In genomic region chr7:714251-714671, GRCh38 we compare ENCODE assay signal across 15 cellular contexts. TPM values are rescaled to one million over a fixed set of nuclear protein-coding genes. Genes with fewer than 3 reads are reported as not detected.
A peak's percentile ranks its signal among the peaks of the same experiment; 100 is the strongest.
DNase-seq lines count a peak whose midpoint lies in the region; ATAC-seq and TF ChIP-seq lines count a peak whose summit lies in the region.
"Had no signal": no experiment of that assay in that cellular context is flagged by ENCODE, and none has a peak within 500 bp of the region (broad histone marks: within the 10 kb centered on the region; RNA-seq: fewer than 3 reads in every experiment).

No MANE protein-coding gene starts in this region.

- peaks cover 13% of the 10 kb centered on the region for H3K36me3 Mint-ChIP-seq in activated T-cell treated with anti-CD3 and anti-CD28 coated beads, Interleukin-2, amount 50 U/mL, for 4 hours (ENCODE audit: insufficient read depth)
- peaks cover 16% of the 10 kb centered on the region for H3K36me3 Mint-ChIP-seq in memory B cell

- WGBS in sigmoid colon, 2 donors: 93 to 94% methylated on average over 13 of the region's 13 CpGs

- intact Hi-C loops in sigmoid colon (cut with DNase I): loop anchor here (5.0 kb wide), 2 partner anchors 42 to 192 kb away; no protein-coding TSS in a partner anchor

- TF ChIP-seq EP300 in sigmoid colon (IDR thresholded peaks at IDR 0.05): no peak

- CTCF ChIA-PET in RWPE1 (lab: Yijun Ruan, JAX): no interaction called here

- no peak overlapping the region for H3K4me3 ChIP-seq in sigmoid colon
- H3K4me3 ChIP-seq: SJCRH30, thoracic aorta had no signal

- peak overlapping the region; percentile 29 for H3K4me3 Mint-ChIP-seq in activated T-cell treated with anti-CD3 and anti-CD28 coated beads, Interleukin-2, amount 50 U/mL, for 4 hours
- H3K4me3 Mint-ChIP-seq in memory B cell: peak overlapping the region; percentile 54

- no peaks in the 10 kb centered on the region for H3K36me3 ChIP-seq in sigmoid colon
- H3K36me3 ChIP-seq: SJCRH30, thoracic aorta had no signal

- H3K27ac ChIP-seq in RWPE1: peak overlapping the region; percentile 34
- H3K27ac ChIP-seq in sigmoid colon: no peak overlapping the region
- H3K27ac ChIP-seq: C4-2B, SJCRH30, thoracic aorta had no signal

- DNase-seq in activated T-cell treated with anti-CD3 and anti-CD28 coated beads, Interleukin-2, amount 50 U/mL, for 4 hours: no peak
- DNase-seq in activated T-cell treated with anti-CD3 and anti-CD28 coated beads for 4 hours: no peak
- no peak for DNase-seq in RWPE1 (ENCODE audit: low spot score)
- no peak for DNase-seq in memory B cell (ENCODE audit: low spot score in 2 of 2)
- peak; percentile 53 for DNase-seq in sigmoid colon
- DNase-seq in NCI-H1436 treated with DMSO at 0.1 percent for 48 hours (lab: John Stamatoyannopoulos, UW): no peak
- DNase-seq in iPS-NIHi7 (ENCODE audit: extremely low spot score): no peak
- DNase-seq in NCI-H774 (lab: John Stamatoyannopoulos, UW): no peak
- DNase-seq: activated CD4-positive, alpha-beta T cell treated with anti-CD3 and anti-CD28 coated beads for 1 hour; caudate nucleus; GOT3; PC-3; SJCRH30 had no signal

- H3K27ac Mint-ChIP-seq in memory B cell: no peak overlapping the region

- peaks cover 0 to 17% (median 10%) of the 10 kb centered on the region in 4 donors for H3K4me1 ChIP-seq in sigmoid colon
- H3K4me1 ChIP-seq: SJCRH30 had no signal

- H3K27me3 ChIP-seq in sigmoid colon: no peaks in the 10 kb centered on the region
- H3K27me3 ChIP-seq: SJCRH30 had no signal

- H3K27me3 Mint-ChIP-seq in activated T-cell treated with anti-CD3 and anti-CD28 coated beads, Interleukin-2, amount 50 U/mL, for 4 hours (ENCODE audit: low read depth): no peaks in the 10 kb centered on the region
- H3K27me3 Mint-ChIP-seq in memory B cell: peaks cover 10% of the 10 kb centered on the region

- no peak for ATAC-seq in activated T-cell treated with anti-CD3 and anti-CD28 coated beads, Interleukin-2, amount 50 U/mL, for 4 hours
- ATAC-seq in memory B cell (ENCODE audit: low read depth): no peak

- TF ChIP-seq CTCF in RWPE1 (conservative IDR thresholded peaks at IDR 0.05; ENCODE audit: low read depth) (no peak), sigmoid colon (IDR thresholded peaks at IDR 0.05) (no peak)

- no peak for TF ChIP-seq POLR2A in sigmoid colon (IDR thresholded peaks at IDR 0.05)

- no peaks in the 10 kb centered on the region for H3K9me3 ChIP-seq in sigmoid colon
- H3K9me3 ChIP-seq: SJCRH30, thoracic aorta had no signal

- H3K9me3 Mint-ChIP-seq in activated T-cell treated with anti-CD3 and anti-CD28 coated beads, Interleukin-2, amount 50 U/mL, for 4 hours: no peaks in the 10 kb centered on the region
- peaks cover 2% of the 10 kb centered on the region for H3K9me3 Mint-ChIP-seq in memory B cell

- POLR2A ChIA-PET in RWPE1 (lab: Yijun Ruan, JAX; ENCODE audit: low non-redundant PET): no interaction called here

- peaks cover 14% of the 10 kb centered on the region for H3K4me1 Mint-ChIP-seq in activated T-cell treated with anti-CD3 and anti-CD28 coated beads, Interleukin-2, amount 50 U/mL, for 4 hours (ENCODE audit: low read depth)
- H3K4me1 Mint-ChIP-seq in memory B cell: peaks cover 5% of the 10 kb centered on the region

RNA-seq across cellular contexts. Expression of gene DNAAF5, which starts 12.2 kb away (rescaled TPM):
- total RNA-seq in activated T-cell treated with anti-CD3 and anti-CD28 coated beads, Interleukin-2, amount 50 U/mL, for 4 hours: 10 to 100 TPM; 52.3 to 69.3 (median 52.3) TPM
- 10 to 100 TPM; 13.2 to 25.4 (median 16.0) TPM for total RNA-seq in sigmoid colon
- 10 to 100 TPM in 1 of 3 donors, 1 to 10 TPM in 2; 7.8 to 23.4 (median 9.7) TPM for polyA plus RNA-seq in sigmoid colon

RNA-seq across cellular contexts. Expression of gene PRKAR1B, which starts 12.8 kb away (rescaled TPM):
- total RNA-seq in activated T-cell treated with anti-CD3 and anti-CD28 coated beads, Interleukin-2, amount 50 U/mL, for 4 hours: 10 to 100 TPM; 38.8 to 58.6 (median 49.9) TPM
- total RNA-seq in sigmoid colon: 10 to 100 TPM in 3 of 4 donors, 1 to 10 TPM in 1; 9.7 to 26.6 (median 10.9) TPM
- 10 to 100 TPM in 2 of 3 donors, 1 to 10 TPM in 1; 9.5 to 20.4 (median 12.6) TPM for polyA plus RNA-seq in sigmoid colon
